ENCODE assay signal across 13 cellular contexts in the genomic region with DNA sequence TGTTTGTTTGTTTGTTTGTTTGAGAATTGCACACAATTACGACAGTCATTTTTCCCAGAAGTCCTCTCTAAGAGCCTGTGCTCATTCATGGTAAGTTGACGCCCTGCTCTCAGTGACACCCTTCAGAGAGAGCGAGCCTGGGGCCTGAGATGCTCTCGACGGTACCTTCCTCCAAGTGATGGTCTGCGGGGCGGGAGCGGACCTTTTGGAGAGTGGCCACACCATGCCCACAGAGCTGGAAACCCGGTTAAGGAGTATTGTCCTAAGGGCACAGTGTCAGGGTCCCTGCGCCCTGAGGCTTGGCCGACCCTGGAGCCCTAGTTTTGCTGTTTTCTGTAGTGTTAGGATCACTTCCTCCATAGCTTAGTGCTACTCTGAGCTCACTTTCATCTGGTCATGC.
"Had no signal": no experiment of that assay in that cellular context is flagged by ENCODE, and none has a peak within 500 bp of the region (broad histone marks: within the 10 kb centered on the region; RNA-seq: fewer than 3 reads in every experiment).

No MANE protein-coding gene starts in this region.

- H3K4me3 ChIP-seq: colonic mucosa, heart right ventricle, prostate gland, SK-N-MC, stomach, thoracic aorta had no signal

- H3K27me3 ChIP-seq: colonic mucosa, heart right ventricle, stomach had no signal

- H3K9me3 ChIP-seq: colonic mucosa, heart right ventricle, prostate gland, stomach, thoracic aorta had no signal

- H3K27ac ChIP-seq: colonic mucosa, heart right ventricle, prostate gland, SK-N-MC, stomach, thoracic aorta had no signal

- DNase-seq: activated B cell treated with CpG ODN at 0.5 μM for 24 hours; activated naive CD4-positive, alpha-beta T cell; activated T-cell treated with anti-CD3 and anti-CD28 coated beads, Interleukin-2, amount 50 U/mL, for 48 hours; colonic mucosa; heart right ventricle; nucleus accumbens; stimulated activated CD4-positive, alpha-beta T cell treated with anti-CD3 and anti-CD28 coated beads, Interleukin-4, amount 100 ng/mL, for 1 hour; stimulated activated CD8-positive, alpha-beta memory T cell treated with anti-CD3 and anti-CD28 coated beads, Interleukin-4, amount 100 ng/mL, for 48 hours; stomach; T-helper 1 cell had no signal
